ENCODE assay signal across 8 cellular contexts in genomic region chr3:52216585-52217408, GRCh38. TPM values are rescaled to one million over a fixed set of nuclear protein-coding genes. Genes with fewer than 3 reads are reported as not detected.
A peak's percentile ranks its signal among the peaks of the same experiment; 100 is the strongest.
DNase-seq lines count a peak whose midpoint lies in the region; ATAC-seq and TF ChIP-seq lines count a peak whose summit lies in the region.

No MANE protein-coding gene starts in this region.

- no peaks in the 10 kb centered on the region for H3K9me3 Mint-ChIP-seq in activated B cell treated with CpG ODN at 0.5 μM for 24 hours
- no peaks in the 10 kb centered on the region for H3K9me3 Mint-ChIP-seq in mesothelial cell of epicardium
- H3K9me3 Mint-ChIP-seq in type B pancreatic cell: no peaks in the 10 kb centered on the region

- CTCF ChIA-PET in activated B cell treated with CpG ODN at 0.5 μM for 24 hours (lab: Charles Lee): interaction anchor here (1.2 to 1.6 kb wide), 2 partner anchors 9 to 15 kb away, joined by 4 read pairs; partner anchors contain the start of gene TLR9

- no peak for TF ChIP-seq RAD21 in Ishikawa (IDR thresholded peaks at IDR 0.05; ENCODE audit: low read depth)

- TF ChIP-seq CTCF in activated B cell treated with CpG ODN at 0.5 μM for 24 hours (IDR thresholded peaks at IDR 0.05) (no peak), coronary artery (IDR thresholded peaks at IDR 0.05) (no peak), mesothelial cell of epicardium (IDR thresholded peaks at IDR 0.05; ENCODE audit: unreplicated experiment) (no peak), type B pancreatic cell (conservative IDR thresholded peaks at IDR 0.05) (no peak)

- H3K4me3 Mint-ChIP-seq in activated B cell treated with CpG ODN at 0.5 μM for 24 hours: no peak overlapping the region
- H3K4me3 Mint-ChIP-seq in mesothelial cell of epicardium: no peak overlapping the region
- H3K4me3 Mint-ChIP-seq in type B pancreatic cell: no peak overlapping the region

- peak overlapping the region; percentile 62 for H3K27ac Mint-ChIP-seq in activated B cell treated with CpG ODN at 0.5 μM for 24 hours
- peak overlapping the region; percentile 31 for H3K27ac Mint-ChIP-seq in mesothelial cell of epicardium
- H3K27ac Mint-ChIP-seq in type B pancreatic cell: peak overlapping the region; percentile 13

- peak overlapping the region in 1 of 2 donors; percentile 46 for H3K27ac ChIP-seq in coronary artery

- H3K4me3 ChIP-seq in coronary artery: no peak overlapping the region

- peaks cover 52% of the 10 kb centered on the region for H3K4me1 Mint-ChIP-seq in activated B cell treated with CpG ODN at 0.5 μM for 24 hours
- peaks cover 10% of the 10 kb centered on the region for H3K4me1 Mint-ChIP-seq in mesothelial cell of epicardium
- peaks cover 12% of the 10 kb centered on the region for H3K4me1 Mint-ChIP-seq in type B pancreatic cell (ENCODE audit: unreplicated experiment)

- no peaks in the 10 kb centered on the region for H3K27me3 Mint-ChIP-seq in activated B cell treated with CpG ODN at 0.5 μM for 24 hours
- H3K27me3 Mint-ChIP-seq in mesothelial cell of epicardium (ENCODE audit: low read depth): no peaks in the 10 kb centered on the region
- H3K27me3 Mint-ChIP-seq in type B pancreatic cell: no peaks in the 10 kb centered on the region

- no peak for DNase-seq in activated B cell treated with CpG ODN at 0.5 μM for 24 hours
- DNase-seq in coronary artery (ENCODE audit: low spot score): peak; percentile 77
- DNase-seq in mesothelial cell of epicardium (ENCODE audit: low spot score in 2 of 2, unreplicated experiment in 2 of 2): no peak
- DNase-seq in type B pancreatic cell (ENCODE audit: extremely low spot score, unreplicated experiment): no peak
- DNase-seq in NCI-H82 treated with DMSO at 0.1 percent for 48 hours (lab: John Stamatoyannopoulos, UW; ENCODE audit: unreplicated experiment): no peak
- no peak for DNase-seq in D341Med (ENCODE audit: low spot score)
- DNase-seq in midbrain (lab: John Stamatoyannopoulos, UW): no peak

- TF ChIP-seq EP300 in Ishikawa (IDR thresholded peaks at IDR 0.05; ENCODE audit: borderline replicate concordance): no peak

- ATAC-seq in activated B cell treated with CpG ODN at 0.5 μM for 24 hours (ENCODE audit: low read depth): no peak

- H3K36me3 Mint-ChIP-seq in activated B cell treated with CpG ODN at 0.5 μM for 24 hours (ENCODE audit: low read depth): peaks cover 58% of the 10 kb centered on the region
- peaks cover 34% of the 10 kb centered on the region for H3K36me3 Mint-ChIP-seq in mesothelial cell of epicardium
- peaks cover 25% of the 10 kb centered on the region for H3K36me3 Mint-ChIP-seq in type B pancreatic cell

- intact Hi-C loops in activated B cell treated with CpG ODN at 0.5 μM for 24 hours (cut with micrococcal nuclease): no loop called here

- POLR2A ChIA-PET in activated B cell treated with CpG ODN at 0.5 μM for 24 hours (lab: Charles Lee): interaction anchor here (0.6 to 1.4 kb wide), 4 partner anchors 9 to 62 kb away, joined by 3 to 6 read pairs (median 4); partner anchors contain the start of genes TWF2 and WDR82

TF ChIP-seq in Ishikawa, 13 proteins besides CTCF, POLR2A, EP300 and RAD21:
- TF ChIP-seq NFIC (IDR thresholded peaks at IDR 0.05) (peak; percentile 55), FOXM1 (IDR thresholded peaks at IDR 0.05; ENCODE audit: borderline replicate concordance, low read depth) (no peak)
- TF ChIP-seq, protein P1, sequence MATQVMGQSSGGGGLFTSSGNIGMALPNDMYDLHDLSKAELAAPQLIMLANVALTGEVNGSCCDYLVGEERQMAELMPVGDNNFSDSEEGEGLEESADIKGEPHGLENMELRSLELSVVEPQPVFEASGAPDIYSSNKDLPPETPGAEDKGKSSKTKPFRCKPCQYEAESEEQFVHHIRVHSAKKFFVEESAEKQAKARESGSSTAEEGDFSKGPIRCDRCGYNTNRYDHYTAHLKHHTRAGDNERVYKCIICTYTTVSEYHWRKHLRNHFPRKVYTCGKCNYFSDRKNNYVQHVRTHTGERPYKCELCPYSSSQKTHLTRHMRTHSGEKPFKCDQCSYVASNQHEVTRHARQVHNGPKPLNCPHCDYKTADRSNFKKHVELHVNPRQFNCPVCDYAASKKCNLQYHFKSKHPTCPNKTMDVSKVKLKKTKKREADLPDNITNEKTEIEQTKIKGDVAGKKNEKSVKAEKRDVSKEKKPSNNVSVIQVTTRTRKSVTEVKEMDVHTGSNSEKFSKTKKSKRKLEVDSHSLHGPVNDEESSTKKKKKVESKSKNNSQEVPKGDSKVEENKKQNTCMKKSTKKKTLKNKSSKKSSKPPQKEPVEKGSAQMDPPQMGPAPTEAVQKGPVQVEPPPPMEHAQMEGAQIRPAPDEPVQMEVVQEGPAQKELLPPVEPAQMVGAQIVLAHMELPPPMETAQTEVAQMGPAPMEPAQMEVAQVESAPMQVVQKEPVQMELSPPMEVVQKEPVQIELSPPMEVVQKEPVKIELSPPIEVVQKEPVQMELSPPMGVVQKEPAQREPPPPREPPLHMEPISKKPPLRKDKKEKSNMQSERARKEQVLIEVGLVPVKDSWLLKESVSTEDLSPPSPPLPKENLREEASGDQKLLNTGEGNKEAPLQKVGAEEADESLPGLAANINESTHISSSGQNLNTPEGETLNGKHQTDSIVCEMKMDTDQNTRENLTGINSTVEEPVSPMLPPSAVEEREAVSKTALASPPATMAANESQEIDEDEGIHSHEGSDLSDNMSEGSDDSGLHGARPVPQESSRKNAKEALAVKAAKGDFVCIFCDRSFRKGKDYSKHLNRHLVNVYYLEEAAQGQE (IDR thresholded peaks at IDR 0.05; ENCODE audit: low read depth): no peak

RNA-seq across cellular contexts. Expression of gene TLR9, which starts 8.6 kb away (rescaled TPM):
- total RNA-seq in activated B cell treated with CpG ODN at 0.5 μM for 24 hours (10.4 and 11.4 TPM in 2 replicates), mesothelial cell of epicardium (0.16 to 0.23 TPM in 2 of 3 replicates, not detected in the other), type B pancreatic cell (ENCODE audit: low replicate concordance) (0.22 TPM in 1 of 2 replicates, not detected in the other)

RNA-seq across cellular contexts. Expression of gene ALAS1, which starts 18.8 kb away (rescaled TPM):
- 25.9 and 27.6 TPM in 2 replicates for total RNA-seq in activated B cell treated with CpG ODN at 0.5 μM for 24 hours
- total RNA-seq in mesothelial cell of epicardium: 32.1 to 34.0 TPM (median 33.2 TPM) in 3 replicates
- total RNA-seq in type B pancreatic cell (ENCODE audit: low replicate concordance): 57.1 and 60.8 TPM in 2 replicates

RNA-seq across cellular contexts. Expression of gene TWF2, which starts 22.2 kb away (rescaled TPM):
- total RNA-seq in activated B cell treated with CpG ODN at 0.5 μM for 24 hours (74.1 and 76.7 TPM in 2 replicates), mesothelial cell of epicardium (26.6 to 30.6 TPM (median 28.7 TPM) in 3 replicates), type B pancreatic cell (ENCODE audit: low replicate concordance) (33.7 and 39.3 TPM in 2 replicates)

RNA-seq across cellular contexts. Expression of gene PPM1M, which starts 28.8 kb away (rescaled TPM):
- total RNA-seq in activated B cell treated with CpG ODN at 0.5 μM for 24 hours (44.4 and 44.6 TPM in 2 replicates), mesothelial cell of epicardium (10.6 to 11.8 TPM (median 11.6 TPM) in 3 replicates), type B pancreatic cell (ENCODE audit: low replicate concordance) (5.2 and 8.0 TPM in 2 replicates)
